Comparison of ENCODE assay signal across 1 cellular context in the genomic region with DNA sequence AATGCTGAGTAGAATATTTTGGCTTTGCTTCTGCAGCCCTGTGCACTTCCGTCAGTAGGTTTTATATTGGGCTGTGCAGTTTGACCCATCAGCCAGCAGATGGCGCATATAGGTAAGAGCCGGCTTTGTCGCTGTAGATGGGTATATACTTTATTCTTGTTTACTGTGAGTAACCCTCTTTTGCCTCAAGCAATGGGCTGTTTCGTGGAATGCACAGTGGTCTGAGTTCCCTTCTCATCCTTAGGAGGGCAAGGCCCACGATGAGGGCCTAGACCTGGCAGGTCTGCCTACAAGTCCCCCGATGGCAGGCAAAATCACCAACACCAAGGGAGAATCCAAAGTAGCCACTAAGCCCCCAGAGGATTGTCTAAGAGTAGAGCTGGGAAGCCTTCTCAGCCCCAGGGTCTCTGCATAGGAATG.
TF ChIP-seq lines count a peak whose summit lies in the region.

No MANE protein-coding gene starts in this region.

TF ChIP-seq in HCT116, 20 proteins besides CTCF, POLR2A, EP300 and RAD21 (continued from another document):
- TF ChIP-seq EZH2phosphoT487 (IDR thresholded peaks at IDR 0.05; ENCODE audit: borderline replicate concordance) (no peak), JUND (IDR thresholded peaks at IDR 0.05) (no peak), POLR2AphosphoS5 (IDR thresholded peaks at IDR 0.05; ENCODE audit: low read depth, low read length) (no peak), FOSL1 (IDR thresholded peaks at IDR 0.05; ENCODE audit: low read depth) (no peak), SRF (IDR thresholded peaks at IDR 0.05; ENCODE audit: low read depth) (no peak), EGR1 (IDR thresholded peaks at IDR 0.05; ENCODE audit: low read depth) (no peak)
